8 cellular contexts compared by ENCODE assay signal in the genomic region with DNA sequence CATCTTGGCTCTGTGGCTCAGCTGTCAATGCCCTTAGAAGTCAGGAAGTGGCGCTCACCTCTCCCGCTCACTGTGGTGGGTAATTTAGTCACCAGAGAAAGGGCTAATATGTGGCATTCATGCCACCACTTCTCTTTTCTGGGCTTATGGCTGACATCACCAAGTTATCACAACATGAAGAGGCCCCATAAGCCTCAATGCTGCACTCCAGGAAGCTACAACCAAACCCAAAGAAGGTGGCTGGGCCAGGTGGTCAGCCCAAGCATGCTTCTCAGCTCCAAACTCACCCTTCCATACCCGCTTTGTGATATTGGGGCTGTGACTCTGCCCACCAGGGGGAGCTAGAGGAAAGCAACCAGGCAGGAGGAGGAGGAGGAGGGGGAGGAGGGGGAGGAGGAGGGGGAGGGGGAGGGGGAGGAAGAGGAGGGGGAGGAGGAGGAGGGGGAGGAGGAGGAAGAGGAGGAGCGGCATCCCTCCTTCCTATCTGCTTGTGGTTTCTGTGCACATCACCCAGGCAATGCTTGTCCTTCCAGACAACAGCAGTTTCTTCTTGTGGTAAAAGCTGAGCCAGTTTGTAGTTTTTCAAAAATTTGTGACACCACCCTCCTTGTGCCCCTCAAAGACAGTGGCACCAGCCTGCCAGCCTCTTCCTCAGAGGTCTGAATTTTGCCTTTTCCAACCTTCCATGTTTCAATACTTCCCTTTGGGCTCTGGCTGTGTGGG. TPM values are rescaled to one million over a fixed set of nuclear protein-coding genes. Genes with fewer than 3 reads are reported as not detected.
DNase-seq lines count a peak whose midpoint lies in the region; ATAC-seq and TF ChIP-seq lines count a peak whose summit lies in the region.

No MANE protein-coding gene starts in this region.

- H3K9me3 Mint-ChIP-seq in activated CD4-positive, alpha-beta memory T cell treated with anti-CD3 and anti-CD28 coated beads for 36 hours = no peaks in the 10 kb centered on the region
- H3K9me3 Mint-ChIP-seq in effector memory CD8-positive, alpha-beta T cell = no peaks in the 10 kb centered on the region
- H3K9me3 Mint-ChIP-seq in stimulated activated memory B cell treated with anti-CD40 and anti-IgM and Interleukin-4, amounts not matched to agents 10 μg/mL and 1 μg/mL and 100 μg/mL, for 72 hours = no peaks in the 10 kb centered on the region

- no peak overlapping the region for H3K9ac ChIP-seq in DND-41 (ENCODE audit: low read depth, low read length)

- no peak overlapping the region for H2AFZ ChIP-seq in DND-41 (ENCODE audit: low read depth, low read length)

- intact Hi-C loops in activated CD4-positive, alpha-beta memory T cell treated with anti-CD3 and anti-CD28 coated beads for 36 hours (cut with micrococcal nuclease) = loop anchor here (1.0 kb wide), 2 partner anchors 173 to 236 kb away; no protein-coding TSS in a partner anchor

- no peak overlapping the region for H3K4me3 Mint-ChIP-seq in activated CD4-positive, alpha-beta memory T cell treated with anti-CD3 and anti-CD28 coated beads for 36 hours
- no peak overlapping the region for H3K4me3 Mint-ChIP-seq in effector memory CD8-positive, alpha-beta T cell
- no peak overlapping the region for H3K4me3 Mint-ChIP-seq in stimulated activated memory B cell treated with anti-CD40 and anti-IgM and Interleukin-4, amounts not matched to agents 10 μg/mL and 1 μg/mL and 100 μg/mL, for 72 hours

- no peak overlapping the region for H3K27ac Mint-ChIP-seq in activated CD4-positive, alpha-beta memory T cell treated with anti-CD3 and anti-CD28 coated beads for 36 hours
- H3K27ac Mint-ChIP-seq in effector memory CD8-positive, alpha-beta T cell = no peak overlapping the region
- peak overlapping the region; percentile 72 for H3K27ac Mint-ChIP-seq in stimulated activated memory B cell treated with anti-CD40 and anti-IgM and Interleukin-4, amounts not matched to agents 10 μg/mL and 1 μg/mL and 100 μg/mL, for 72 hours

- no peak overlapping the region for H3K27ac ChIP-seq in DND-41 (ENCODE audit: low read length)

- H3K36me3 ChIP-seq in DND-41 (ENCODE audit: insufficient read depth, low read length) (no peaks in the 10 kb centered on the region), HAP-1 (replicated peaks) (no peaks in the 10 kb centered on the region)

- H3K36me3 Mint-ChIP-seq in activated CD4-positive, alpha-beta memory T cell treated with anti-CD3 and anti-CD28 coated beads for 36 hours = no peaks in the 10 kb centered on the region
- H3K36me3 Mint-ChIP-seq in effector memory CD8-positive, alpha-beta T cell (ENCODE audit: insufficient read depth) = peaks cover 3% of the 10 kb centered on the region
- no peaks in the 10 kb centered on the region for H3K36me3 Mint-ChIP-seq in stimulated activated memory B cell treated with anti-CD40 and anti-IgM and Interleukin-4, amounts not matched to agents 10 μg/mL and 1 μg/mL and 100 μg/mL, for 72 hours

- no peaks in the 10 kb centered on the region for H4K20me1 ChIP-seq in DND-41 (ENCODE audit: insufficient read depth, low read length)

- H3K4me3 ChIP-seq in DND-41 (ENCODE audit: low read depth in 1 of 2, low read length in 2 of 2) (no peak overlapping the region), HAP-1 (no peak overlapping the region)

- H3K4me1 Mint-ChIP-seq in activated CD4-positive, alpha-beta memory T cell treated with anti-CD3 and anti-CD28 coated beads for 36 hours (ENCODE audit: low read depth) = peaks cover 12% of the 10 kb centered on the region
- H3K4me1 Mint-ChIP-seq in effector memory CD8-positive, alpha-beta T cell (ENCODE audit: low read depth in 2 of 2) = peaks cover 0 to 7% of the 10 kb centered on the region in 2 donors
- peaks cover 23% of the 10 kb centered on the region for H3K4me1 Mint-ChIP-seq in stimulated activated memory B cell treated with anti-CD40 and anti-IgM and Interleukin-4, amounts not matched to agents 10 μg/mL and 1 μg/mL and 100 μg/mL, for 72 hours

- POLR2A ChIA-PET in activated CD4-positive, alpha-beta memory T cell treated with anti-CD3 and anti-CD28 coated beads for 36 hours (lab: Charles Lee) = interaction anchor here (0.6 kb wide), 1 partner anchor 366 kb away, joined by 3 read pairs; a partner anchor contains a TSS

- TF ChIP-seq POLR2A in GM18505 (IDR thresholded peaks at IDR 0.05; ENCODE audit: borderline replicate concordance, extremely low read depth, insufficient read depth, insufficient read length) = no peak

- CTCF ChIA-PET in activated CD4-positive, alpha-beta memory T cell treated with anti-CD3 and anti-CD28 coated beads for 36 hours (lab: Charles Lee) = interaction anchor here (0.5 to 2.9 kb wide), 33 partner anchors 9 to 395 kb away, joined by 3 to 19 read pairs (median 4); a partner anchor contains a TSS

- H3K4me1 ChIP-seq in DND-41 (ENCODE audit: insufficient read depth, low read length) (peaks cover 11% of the 10 kb centered on the region), HAP-1 (peaks cover 4% of the 10 kb centered on the region; the same call in 1 of the 2 replicates)

- DNase-seq in DND-41 (peak; percentile 76), HAP-1 (ENCODE audit: low spot score in 2 of 2) (peak; percentile 42 to 89), NCI-H460 (ENCODE audit: extremely low read depth, low read depth) (peak; percentile 79), mucosa of gallbladder (ENCODE audit: low spot score) (peak; percentile 64)
- peak; percentile 78 for DNase-seq in activated CD4-positive, alpha-beta memory T cell treated with anti-CD3 and anti-CD28 coated beads for 36 hours
- DNase-seq in effector memory CD8-positive, alpha-beta T cell = peak; percentile 43 to 49 (median 48)

- in situ Hi-C loops in HAP-1 (cut with MboI; ENCODE audit: low sequenced_read_pairs) = no loop called here

- H3K27me3 ChIP-seq in DND-41 (ENCODE audit: insufficient read depth, low read length, poor library complexity) = peaks cover 10% of the 10 kb centered on the region
- no peaks in the 10 kb centered on the region for H3K27me3 ChIP-seq in HAP-1 (ENCODE audit: low read depth)

- H3K79me2 ChIP-seq in DND-41 (ENCODE audit: insufficient read depth, low read length) = no peaks in the 10 kb centered on the region

- ATAC-seq in DND-41 (ENCODE audit: insufficient read depth, low read depth) (peak; percentile 84), GM18505 (IDR thresholded peaks at IDR 0.05; ENCODE audit: unreplicated experiment) (no peak)
- ATAC-seq in effector memory CD8-positive, alpha-beta T cell (replicated peaks) = peak; percentile 69
- peak; percentile 92 for ATAC-seq in stimulated activated memory B cell treated with anti-CD40 and anti-IgM and Interleukin-4, amounts not matched to agents 10 μg/mL and 1 μg/mL and 100 μg/mL, for 72 hours

- TF ChIP-seq CTCF in DND-41 (IDR thresholded peaks at IDR 0.05; ENCODE audit: borderline replicate concordance, extremely low read depth, low read length, poor library complexity, severe bottlenecking) = peak; percentile 85

- H3K27me3 Mint-ChIP-seq in activated CD4-positive, alpha-beta memory T cell treated with anti-CD3 and anti-CD28 coated beads for 36 hours = peaks cover 5% of the 10 kb centered on the region
- H3K27me3 Mint-ChIP-seq in effector memory CD8-positive, alpha-beta T cell = peaks cover 29 to 44% of the 10 kb centered on the region in 2 donors
- H3K27me3 Mint-ChIP-seq in stimulated activated memory B cell treated with anti-CD40 and anti-IgM and Interleukin-4, amounts not matched to agents 10 μg/mL and 1 μg/mL and 100 μg/mL, for 72 hours = peaks cover 21% of the 10 kb centered on the region

- H3K4me2 ChIP-seq in DND-41 (ENCODE audit: insufficient read depth, low read length) = no peak overlapping the region

- H3K9me3 ChIP-seq in DND-41 (ENCODE audit: insufficient read depth, low read length, severe bottlenecking) (no peaks in the 10 kb centered on the region), HAP-1 (no peaks in the 10 kb centered on the region)

RNA-seq across cellular contexts. Expression of a gene that starts 42.1 kb away (rescaled TPM):
- not detected in 2 replicates for total RNA-seq in NCI-H460 (2014; rRNA removed; shearing (Covaris generic))
- polyA plus RNA-seq in NCI-H460 (2014; cell fraction: nucleus; rRNA removed) = 0.08 TPM in 1 of 2 replicates, not detected in the other
- not detected for total RNA-seq in activated CD4-positive, alpha-beta memory T cell treated with anti-CD3 and anti-CD28 coated beads for 36 hours
- not detected for total RNA-seq in mucosa of gallbladder

RNA-seq across cellular contexts. Expression of a gene that starts 55.2 kb away (rescaled TPM):
- 0.10 and 0.23 TPM in 2 replicates for total RNA-seq in NCI-H460 (2014; rRNA removed; shearing (Covaris generic))
- not detected in 2 replicates for polyA plus RNA-seq in NCI-H460 (2014; cell fraction: nucleus; rRNA removed)
- not detected for total RNA-seq in activated CD4-positive, alpha-beta memory T cell treated with anti-CD3 and anti-CD28 coated beads for 36 hours
- total RNA-seq in mucosa of gallbladder = 0.06 TPM
